14 cellular contexts compared by ENCODE assay signal in genomic region chr3:189683576-189684255, GRCh38. TPM values are rescaled to one million over a fixed set of nuclear protein-coding genes. Genes with fewer than 3 reads are reported as not detected.
"Had no signal": no experiment of that assay in that cellular context is flagged by ENCODE, and none has a peak within 500 bp of the region (broad histone marks: within the 10 kb centered on the region; RNA-seq: fewer than 3 reads in every experiment).

No MANE protein-coding gene starts in this region.

- DNase-seq: activated CD4-positive, alpha-beta memory T cell treated with anti-CD3 and anti-CD28 coated beads, Interleukin-2, amount 10 ng/mL, durations not matched to agents 7 days and 5 days; activated effector memory CD4-positive, alpha-beta T cell treated with anti-CD3 and anti-CD28 coated beads, Interleukin-2, amount 50 U/mL, for 16 hours; amygdala; brain microvascular endothelial cell; cerebellar nuclear complex; dermis blood vessel endothelial cell; endodermal cell; erythroblast; kidney; left ventricle myocardium superior; sigmoid colon; stimulated activated CD4-positive, alpha-beta T cell treated with anti-CD3 and anti-CD28 coated beads, Interleukin-2, amount 100 ng/mL, for 48 hours; stimulated activated naive CD8-positive, alpha-beta T cell treated with anti-CD3 and anti-CD28 coated beads, Interleukin-15, Interleukin-2, amounts not matched to agents 100 U/mL and 50 U/mL, for 24 hours; upper lobe of right lung had no signal

- ATAC-seq: left ventricle myocardium superior; stimulated activated naive CD8-positive, alpha-beta T cell treated with anti-CD3 and anti-CD28 coated beads, Interleukin-15, Interleukin-2, amounts not matched to agents 100 U/mL and 50 U/mL, for 24 hours; upper lobe of right lung had no signal

RNA-seq across cellular contexts. Expression of gene TP63, which starts 52.5 kb away (rescaled TPM):
- total RNA-seq: dermis blood vessel endothelial cell, endodermal cell had no signal
